In the genomic region with DNA sequence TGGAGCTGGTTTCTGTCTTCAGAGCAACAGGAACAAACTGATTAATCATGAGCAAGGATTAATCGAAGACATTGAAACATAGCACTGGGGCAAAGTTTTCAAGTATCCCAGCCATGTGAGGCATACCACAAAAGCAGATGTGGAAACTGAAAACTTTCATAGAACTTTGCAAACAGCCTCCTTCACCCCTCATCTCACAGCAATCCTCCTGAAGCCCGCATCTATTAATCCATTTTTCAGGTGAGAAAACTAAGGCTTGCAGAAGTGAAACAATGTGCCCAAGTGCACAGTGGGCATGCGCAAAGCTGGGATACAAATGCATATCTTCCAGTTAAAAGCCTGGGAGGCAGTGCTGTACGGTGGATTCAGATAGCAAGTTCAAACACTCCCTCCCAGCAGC, we compare ENCODE assay signal across 1 cellular context.
TF ChIP-seq lines count a peak whose summit lies in the region.

No MANE protein-coding gene starts in this region.

TF ChIP-seq in GM12878, 131 proteins besides CTCF, POLR2A, EP300 and RAD21 (continued from another document):
- TF ChIP-seq SPI1 (IDR thresholded peaks at IDR 0.05; ENCODE audit: borderline replicate concordance, insufficient read depth, low read depth, low read length) = peak; percentile 23; the same call in 1 of the 2 replicates
- TF ChIP-seq HDAC6 (IDR thresholded peaks at IDR 0.05; ENCODE audit: unreplicated experiment) = no peak
